Comparison of ENCODE assay signal across 33 cellular contexts in the genomic region with DNA sequence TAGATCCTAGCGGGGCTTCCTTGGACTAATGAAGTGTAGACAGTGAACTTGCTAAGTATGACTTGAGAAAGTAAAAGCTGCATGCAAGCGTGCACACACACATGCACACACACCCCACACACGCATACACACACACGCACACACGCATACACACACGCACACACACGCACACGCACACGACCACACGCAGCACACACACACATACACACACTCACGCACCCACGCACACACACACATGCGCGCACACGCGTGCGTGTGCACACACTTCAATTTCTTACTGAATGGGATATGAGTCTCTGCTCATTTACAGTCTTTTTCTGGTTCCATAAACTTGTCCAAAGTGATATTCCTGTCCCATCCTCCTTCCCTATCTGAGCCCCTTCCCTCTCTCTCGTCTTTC. TPM values are rescaled to one million over a fixed set of nuclear protein-coding genes. Genes with fewer than 3 reads are reported as not detected.
"Had no signal": no experiment of that assay in that cellular context is flagged by ENCODE, and none has a peak within 500 bp of the region (broad histone marks: within the 10 kb centered on the region; RNA-seq: fewer than 3 reads in every experiment).

No MANE protein-coding gene starts in this region.

- ATAC-seq: naive thymus-derived CD4-positive, alpha-beta T cell; natural killer cell; psoas muscle; right cardiac atrium; right lobe of liver; stimulated activated memory B cell treated with anti-CD40 and anti-IgM and Interleukin-4, amounts not matched to agents 10 μg/mL and 1 μg/mL and 100 μg/mL, for 72 hours; stimulated activated naive CD8-positive, alpha-beta T cell treated with anti-CD3 and anti-CD28 coated beads, Interleukin-15, amount 100 ng/mL, for 72 hours; stimulated activated naive CD8-positive, alpha-beta T cell treated with anti-CD3 and anti-CD28 coated beads, Interleukin-15, Interleukin-2, amounts not matched to agents 100 U/mL and 50 U/mL, for 24 hours; upper lobe of right lung had no signal

- H3K4me1 Mint-ChIP-seq: naive thymus-derived CD4-positive, alpha-beta T cell; natural killer cell; nephron; neural progenitor cell; stimulated activated memory B cell treated with anti-CD40 and anti-IgM and Interleukin-4, amounts not matched to agents 10 μg/mL and 1 μg/mL and 100 μg/mL, for 72 hours; stimulated activated naive CD8-positive, alpha-beta T cell treated with anti-CD3 and anti-CD28 coated beads, Interleukin-15, amount 100 ng/mL, for 72 hours had no signal

- H3K27ac ChIP-seq: neural progenitor cell, neutrophil, ovary, parathyroid adenoma, psoas muscle, right lobe of liver, sigmoid colon, suprapubic skin, testis, tibial artery, transverse colon, upper lobe of right lung, uterus had no signal

- H3K4me1 ChIP-seq: neural progenitor cell, parathyroid adenoma, psoas muscle, right lobe of liver, sigmoid colon, suprapubic skin, testis, tibial artery, transverse colon, upper lobe of right lung, uterus had no signal

- H3K36me3 ChIP-seq: neural progenitor cell, neutrophil, ovary, right lobe of liver, sigmoid colon, suprapubic skin, tibial artery, transverse colon, upper lobe of right lung, uterus had no signal

- H3K4me2 ChIP-seq: neural progenitor cell had no signal

- H3K27ac Mint-ChIP-seq: naive thymus-derived CD4-positive, alpha-beta T cell; natural killer cell; nephron; neural progenitor cell; progenitor cell of endocrine pancreas; stimulated activated memory B cell treated with anti-CD40 and anti-IgM and Interleukin-4, amounts not matched to agents 10 μg/mL and 1 μg/mL and 100 μg/mL, for 72 hours; stimulated activated naive CD8-positive, alpha-beta T cell treated with anti-CD3 and anti-CD28 coated beads, Interleukin-15, amount 100 ng/mL, for 72 hours had no signal

- FAIRE-seq: small intestine had no signal

- H3K9me3 Mint-ChIP-seq: nephron, neural progenitor cell had no signal

- H3K27me3 Mint-ChIP-seq: stimulated activated memory B cell treated with anti-CD40 and anti-IgM and Interleukin-4, amounts not matched to agents 10 μg/mL and 1 μg/mL and 100 μg/mL, for 72 hours had no signal

- H2AFZ ChIP-seq: neural progenitor cell, parathyroid adenoma had no signal

- H3K4me3 ChIP-seq: neural progenitor cell, ovary, psoas muscle, right lobe of liver, sigmoid colon, suprapubic skin, testis, tibial artery, transverse colon, upper lobe of right lung, uterus had no signal

- H3K27me3 ChIP-seq: neural progenitor cell, neutrophil, ovary, right lobe of liver, sigmoid colon, suprapubic skin, testis, transverse colon, upper lobe of right lung, uterus had no signal

- H3K36me3 Mint-ChIP-seq: naive thymus-derived CD4-positive, alpha-beta T cell; natural killer cell; neural progenitor cell; stimulated activated memory B cell treated with anti-CD40 and anti-IgM and Interleukin-4, amounts not matched to agents 10 μg/mL and 1 μg/mL and 100 μg/mL, for 72 hours had no signal

- H3K4me3 Mint-ChIP-seq: naive thymus-derived CD4-positive, alpha-beta T cell; natural killer cell; nephron; neural progenitor cell; stimulated activated memory B cell treated with anti-CD40 and anti-IgM and Interleukin-4, amounts not matched to agents 10 μg/mL and 1 μg/mL and 100 μg/mL, for 72 hours; stimulated activated naive CD8-positive, alpha-beta T cell treated with anti-CD3 and anti-CD28 coated beads, Interleukin-15, amount 100 ng/mL, for 72 hours had no signal

- DNase-seq: naive thymus-derived CD4-positive, alpha-beta T cell; natural killer cell; nucleus accumbens; ovary; posterior cingulate gyrus; psoas muscle; right cardiac atrium; right lobe of liver; sigmoid colon; small intestine; stimulated activated CD4-positive, alpha-beta T cell treated with anti-CD3 and anti-CD28 coated beads, Interleukin-15, amount 100 ng/mL, for 24 hours; stimulated activated CD4-positive, alpha-beta T cell treated with anti-CD3 and anti-CD28 coated beads, Interleukin-2, amount 100 ng/mL, for 24 hours; stimulated activated CD4-positive, alpha-beta T cell treated with anti-CD3 and anti-CD28 coated beads, Interleukin-4, amount 100 ng/mL, for 1 hour; stimulated activated CD4-positive, alpha-beta T cell treated with anti-CD3 and anti-CD28 coated beads, Interleukin-4, amount 100 ng/mL, for 4 hours; stimulated activated CD8-positive, alpha-beta memory T cell treated with anti-CD3 and anti-CD28 coated beads, Interleukin-4, amount 100 ng/mL, for 48 hours; stimulated activated naive CD4-positive, alpha-beta T cell; stimulated activated naive CD8-positive, alpha-beta T cell treated with anti-CD3 and anti-CD28 coated beads, Interleukin-15, amount 100 ng/mL, for 72 hours; stimulated activated naive CD8-positive, alpha-beta T cell treated with anti-CD3 and anti-CD28 coated beads, Interleukin-15, Interleukin-2, amounts not matched to agents 100 U/mL and 50 U/mL, for 24 hours; substantia nigra; testis; tibial artery; transverse colon; upper lobe of right lung; uterus had no signal

- H3K9me3 ChIP-seq: neutrophil, ovary, psoas muscle, right lobe of liver, sigmoid colon, suprapubic skin, testis, tibial artery, transverse colon, upper lobe of right lung, uterus had no signal

- H3K9ac ChIP-seq: neural progenitor cell, parathyroid adenoma had no signal

RNA-seq across cellular contexts. Expression of a gene that starts 41.2 kb away (rescaled TPM):
- total RNA-seq: naive thymus-derived CD4-positive, alpha-beta T cell; right lobe of liver; skeletal muscle tissue had no signal
- polyA plus RNA-seq: naive thymus-derived CD4-positive, alpha-beta T cell; neural cell had no signal
